In genomic region chr2:10030311-10030736, GRCh38 we compare ENCODE assay signal across 11 cellular contexts. TPM values are rescaled to one million over a fixed set of nuclear protein-coding genes. Genes with fewer than 3 reads are reported as not detected.
DNase-seq lines count a peak whose midpoint lies in the region; ATAC-seq and TF ChIP-seq lines count a peak whose summit lies in the region.
"Had no signal": no experiment of that assay in that cellular context is flagged by ENCODE, and none has a peak within 500 bp of the region (broad histone marks: within the 10 kb centered on the region; RNA-seq: fewer than 3 reads in every experiment).

No MANE protein-coding gene starts in this region.

- H4K91ac ChIP-seq in mesenchymal stem cell (ENCODE audit: low read length), result no peak overlapping the region

- H2BK5ac ChIP-seq in mesenchymal stem cell (ENCODE audit: low read depth, low read length, poor library complexity, severe bottlenecking), result no peak overlapping the region

- H3K4me3 Mint-ChIP-seq in endothelial cell (ENCODE audit: unreplicated experiment), result no peak overlapping the region

- no peak overlapping the region for H3K27ac ChIP-seq in mesenchymal stem cell (ENCODE audit: low read length, poor library complexity, severe bottlenecking)
- H3K27ac ChIP-seq: 22Rv1 had no signal

- no peak overlapping the region for H2BK15ac ChIP-seq in mesenchymal stem cell (ENCODE audit: low read depth, poor library complexity, severe bottlenecking)

- DNase-seq in DMS 273 (lab: John Stamatoyannopoulos, UW; ENCODE audit: unreplicated experiment) (peak; percentile 71), DMS 273 treated with DMSO at 0.1 percent for 48 hours (lab: John Stamatoyannopoulos, UW) (no peak), NCI-H82 (lab: John Stamatoyannopoulos, UW) (peak; percentile 83), endothelial cell (ENCODE audit: low spot score) (no peak), retina (peak; percentile 67), mesenchymal stem cell (no peak), HK-2 (ENCODE audit: unreplicated experiment) (no peak)
- DNase-seq: MV-4-11; stimulated activated naive CD8-positive, alpha-beta T cell treated with anti-CD3 and anti-CD28 coated beads, Interleukin-15, amount 100 ng/mL, for 72 hours had no signal

- no peaks in the 10 kb centered on the region for H3K9me3 ChIP-seq in mesenchymal stem cell (ENCODE audit: control insufficient read depth, low read length)

- no peak overlapping the region for H3K18ac ChIP-seq in mesenchymal stem cell (ENCODE audit: low read depth in 1 of 2, low read length in 2 of 2)

- H3K4me2 ChIP-seq in mesenchymal stem cell (ENCODE audit: low read length, poor library complexity, severe bottlenecking), result no peak overlapping the region

- peaks cover 18% of the 10 kb centered on the region for H3K4me1 ChIP-seq in mesenchymal stem cell (ENCODE audit: control insufficient read depth, insufficient read depth, low read depth, low read length)

- TF ChIP-seq CTCF in endothelial cell (IDR thresholded peaks at IDR 0.05; ENCODE audit: unreplicated experiment), result no peak

- peaks cover 6% of the 10 kb centered on the region for H3K4me1 Mint-ChIP-seq in endothelial cell (ENCODE audit: unreplicated experiment)

- no peaks in the 10 kb centered on the region for H3K79me1 ChIP-seq in mesenchymal stem cell (replicated peaks; ENCODE audit: low read length, poor library complexity, severe bottlenecking)

- H3K27me3 Mint-ChIP-seq in endothelial cell (ENCODE audit: unreplicated experiment), result peaks cover 5% of the 10 kb centered on the region
- H3K27me3 Mint-ChIP-seq: stimulated activated naive CD8-positive, alpha-beta T cell treated with anti-CD3 and anti-CD28 coated beads, Interleukin-15, amount 100 ng/mL, for 72 hours had no signal

- no peak overlapping the region for H3K14ac ChIP-seq in mesenchymal stem cell (ENCODE audit: low read length in 2 of 2)

- H2BK12ac ChIP-seq in mesenchymal stem cell (ENCODE audit: low read length in 2 of 2), result no peak overlapping the region

- no peaks in the 10 kb centered on the region for H3K36me3 ChIP-seq in mesenchymal stem cell (ENCODE audit: control insufficient read depth in 1 of 2, insufficient read depth in 2 of 2, low read depth in 1 of 2, low read length in 2 of 2)

- H4K8ac ChIP-seq in mesenchymal stem cell (ENCODE audit: low read length), result no peak overlapping the region

- no peak for ATAC-seq in GM21528 (IDR thresholded peaks at IDR 0.05; ENCODE audit: low FRiP score, unreplicated experiment)

- H3K9me3 Mint-ChIP-seq in endothelial cell (ENCODE audit: unreplicated experiment), result no peaks in the 10 kb centered on the region
- H3K9me3 Mint-ChIP-seq: stimulated activated naive CD8-positive, alpha-beta T cell treated with anti-CD3 and anti-CD28 coated beads, Interleukin-15, amount 100 ng/mL, for 72 hours had no signal

- no peak overlapping the region for H2AFZ ChIP-seq in mesenchymal stem cell (ENCODE audit: low read depth, low read length)

- peak overlapping the region; percentile 57 for H3K27ac Mint-ChIP-seq in endothelial cell (ENCODE audit: unreplicated experiment)

- 66% methylated on average over 9 of the region's 9 CpGs for WGBS in mesenchymal stem cell

- no peak overlapping the region for H2AK5ac ChIP-seq in mesenchymal stem cell (ENCODE audit: low read length, severe bottlenecking)

- H3K9ac ChIP-seq in mesenchymal stem cell (ENCODE audit: low read length), result no peak overlapping the region

- H3K23ac ChIP-seq in mesenchymal stem cell (ENCODE audit: low read length in 2 of 2), result no peak overlapping the region

- H3K27me3 ChIP-seq in mesenchymal stem cell (ENCODE audit: control insufficient read depth in 1 of 2, insufficient read depth in 1 of 2, low read length in 2 of 2), result no peaks in the 10 kb centered on the region

- no peak overlapping the region for H3K4ac ChIP-seq in mesenchymal stem cell (ENCODE audit: low read depth in 1 of 2, low read length in 2 of 2)

- H2BK120ac ChIP-seq in mesenchymal stem cell (ENCODE audit: low read depth, low read length), result no peak overlapping the region

- no peak overlapping the region for H3K4me3 ChIP-seq in mesenchymal stem cell (ENCODE audit: insufficient read depth in 1 of 2, low read depth in 1 of 2, low read length in 2 of 2)

- peaks cover 4% of the 10 kb centered on the region for H3K36me3 Mint-ChIP-seq in endothelial cell (ENCODE audit: low read depth, unreplicated experiment)

RNA-seq across cellular contexts. Expression of gene KLF11, which starts 13.0 kb away (rescaled TPM):
- 8.2 TPM for total RNA-seq in endothelial cell (ENCODE audit: unreplicated experiment)
- polyA plus RNA-seq in mesenchymal stem cell (2013, experiment 1 of 2), result 7.2 TPM
- 7.1 TPM for polyA plus RNA-seq in mesenchymal stem cell (2013, experiment 2 of 2)

RNA-seq across cellular contexts. Expression of gene CYS1, which starts 49.9 kb away (rescaled TPM):
- 7.3 TPM for total RNA-seq in endothelial cell (ENCODE audit: unreplicated experiment)
- polyA plus RNA-seq in mesenchymal stem cell (2013, experiment 1 of 2), result 0.22 TPM
- 0.34 TPM for polyA plus RNA-seq in mesenchymal stem cell (2013, experiment 2 of 2)

Comparison
In these comparisons a context has a peak if more than half of its experiments do, and no peak if none do; other contexts are left out.
1. DNase-seq: peak in DMS 273 (single experiment), NCI-H82 (single experiment) and retina (single experiment); none in DMS 273 treated with DMSO at 0.1 percent for 48 hours (single experiment), endothelial cell (single experiment), mesenchymal stem cell (single experiment) and HK-2 (single experiment).